In genomic region chr6:91299544-91300491, GRCh38 we compare ENCODE assay signal across 13 cellular contexts.
A peak's percentile ranks its signal among the peaks of the same experiment; 100 is the strongest.
DNase-seq lines count a peak whose midpoint lies in the region; ATAC-seq and TF ChIP-seq lines count a peak whose summit lies in the region.
"Had no signal": no experiment of that assay in that cellular context is flagged by ENCODE, and none has a peak within 500 bp of the region (broad histone marks: within the 10 kb centered on the region; RNA-seq: fewer than 3 reads in every experiment).

No MANE protein-coding gene starts in this region.

- TF ChIP-seq CTCF in brain (conservative IDR thresholded peaks at IDR 0.05) (no peak), kidney epithelial cell (IDR thresholded peaks at IDR 0.05; ENCODE audit: insufficient read depth, low read length, poor library complexity, severe bottlenecking) (no peak), transverse colon (IDR thresholded peaks at IDR 0.05) (no peak), omental fat pad (IDR thresholded peaks at IDR 0.05) (no peak), GM13977 (IDR thresholded peaks at IDR 0.05; ENCODE audit: extremely low read depth, insufficient read depth, missing control alignments) (no peak)

- H3K4me3 Mint-ChIP-seq in brain, result no peak overlapping the region
- no peak overlapping the region for H3K4me3 Mint-ChIP-seq in activated CD4-positive, alpha-beta memory T cell treated with anti-CD3 and anti-CD28 coated beads, Interleukin-2, amount 10 ng/mL, durations not matched to agents 7 days and 5 days

- no peak for TF ChIP-seq POLR2A in transverse colon (IDR thresholded peaks at IDR 0.05)

- WGBS in transverse colon (ENCODE audit: low coverage in 1 of 2), 2 donors, result 53 to 54% methylated on average over 7 of the region's 7 CpGs

- peak overlapping the region in 3 of 4 donors; percentile 5 to 55 (median 38) for H3K27ac ChIP-seq in transverse colon
- H3K27ac ChIP-seq: A549, KMS-11, VCaP had no signal

- intact Hi-C loops in transverse colon (cut with DNase I; ENCODE audit: low total_unique reads), result no loop called here

- in situ Hi-C loops in transverse colon (cut with MboI; ENCODE audit: low pct_ligation_motif_present in 1 of 4, low pct_unique_long_range_greater_than_20kb in 1 of 4, low sequenced_read_pairs in 3 of 4), result no loop called here
- in situ Hi-C loops in GM13977 (cut with MboI; ENCODE audit: low pct_unique_long_range_greater_than_20kb, low sequenced_read_pairs, unreplicated experiment), result no loop called here

- peak overlapping the region in 4 of 5 experiments; percentile 33 to 84 (median 62) for H3K27ac Mint-ChIP-seq in brain
- H3K27ac Mint-ChIP-seq in activated CD4-positive, alpha-beta memory T cell treated with anti-CD3 and anti-CD28 coated beads, Interleukin-2, amount 10 ng/mL, durations not matched to agents 7 days and 5 days, result no peak overlapping the region

- no peaks in the 10 kb centered on the region for H3K36me3 Mint-ChIP-seq in brain
- H3K36me3 Mint-ChIP-seq in activated CD4-positive, alpha-beta memory T cell treated with anti-CD3 and anti-CD28 coated beads, Interleukin-2, amount 10 ng/mL, durations not matched to agents 7 days and 5 days (ENCODE audit: low read depth), result no peaks in the 10 kb centered on the region

- peaks cover 18% of the 10 kb centered on the region for H3K4me1 Mint-ChIP-seq in brain
- no peaks in the 10 kb centered on the region for H3K4me1 Mint-ChIP-seq in activated CD4-positive, alpha-beta memory T cell treated with anti-CD3 and anti-CD28 coated beads, Interleukin-2, amount 10 ng/mL, durations not matched to agents 7 days and 5 days

- H3K27me3 Mint-ChIP-seq in brain, result no peaks in the 10 kb centered on the region
- no peaks in the 10 kb centered on the region for H3K27me3 Mint-ChIP-seq in activated CD4-positive, alpha-beta memory T cell treated with anti-CD3 and anti-CD28 coated beads, Interleukin-2, amount 10 ng/mL, durations not matched to agents 7 days and 5 days

- H3K4me1 ChIP-seq in transverse colon, result peaks cover 0 to 4% (median 0%) of the 10 kb centered on the region in 4 donors
- H3K4me1 ChIP-seq: A549 had no signal

- H3K27me3 ChIP-seq in kidney epithelial cell (ENCODE audit: control insufficient read depth, insufficient read depth, low read length) (no peaks in the 10 kb centered on the region), transverse colon (no peaks in the 10 kb centered on the region)

- H3K9me3 ChIP-seq in transverse colon, result no peaks in the 10 kb centered on the region
- H3K9me3 ChIP-seq: A549 had no signal

- TF ChIP-seq EP300 in transverse colon (IDR thresholded peaks at IDR 0.05; ENCODE audit: low read depth), result no peak

- DNase-seq in NCI-H748 (lab: John Stamatoyannopoulos, UW; ENCODE audit: unreplicated experiment) (peak; percentile 43), NCI-H748 treated with DMSO at 0.1 percent for 48 hours (lab: John Stamatoyannopoulos, UW) (no peak), kidney epithelial cell (ENCODE audit: low read depth) (peak; percentile 86), transverse colon (peak; percentile 14), omental fat pad (ENCODE audit: low spot score) (no peak), GM13977 (ENCODE audit: low spot score) (no peak)
- no peak for DNase-seq in activated CD4-positive, alpha-beta memory T cell treated with anti-CD3 and anti-CD28 coated beads, Interleukin-2, amount 10 ng/mL, durations not matched to agents 7 days and 5 days
- DNase-seq: activated naive CD4-positive, alpha-beta T cell treated with Interleukin-2 at 50 U/mL for 16 hours; midbrain had no signal

- H3K36me3 ChIP-seq in kidney epithelial cell (ENCODE audit: control insufficient read depth, insufficient read depth, low read length), result no peaks in the 10 kb centered on the region
- no peaks in the 10 kb centered on the region for H3K36me3 ChIP-seq in transverse colon

- POLR2A ChIA-PET in activated CD4-positive, alpha-beta memory T cell treated with anti-CD3 and anti-CD28 coated beads, Interleukin-2, amount 10 ng/mL, durations not matched to agents 7 days and 5 days (lab: Charles Lee), result no interaction called here

- H3K4me3 ChIP-seq in kidney epithelial cell (ENCODE audit: low read depth, low read length) (no peak overlapping the region), transverse colon (no peak overlapping the region)
- H3K4me3 ChIP-seq: A549 had no signal

- peaks cover 10 to 24% (median 15%) of the 10 kb centered on the region in 5 experiments for H3K9me3 Mint-ChIP-seq in brain
- no peaks in the 10 kb centered on the region for H3K9me3 Mint-ChIP-seq in activated CD4-positive, alpha-beta memory T cell treated with anti-CD3 and anti-CD28 coated beads, Interleukin-2, amount 10 ng/mL, durations not matched to agents 7 days and 5 days

- no peak for ATAC-seq in omental fat pad (ENCODE audit: low FRiP score)
- ATAC-seq: A549 had no signal

- CTCF ChIA-PET in activated CD4-positive, alpha-beta memory T cell treated with anti-CD3 and anti-CD28 coated beads, Interleukin-2, amount 10 ng/mL, durations not matched to agents 7 days and 5 days (lab: Charles Lee), result no interaction called here

Comparison
In these comparisons a context has a peak if more than half of its experiments do, and no peak if none do; other contexts are left out.
1. DNase-seq: peak in NCI-H748 (single experiment), kidney epithelial cell (single experiment) and transverse colon (single experiment); none in NCI-H748 treated with DMSO at 0.1 percent for 48 hours (single experiment), omental fat pad (single experiment), activated CD4-positive, alpha-beta memory T cell treated with anti-CD3 and anti-CD28 coated beads, Interleukin-2, amount 10 ng/mL, durations not matched to agents 7 days and 5 days (single experiment) and GM13977 (single experiment).